11 cellular contexts compared by ENCODE assay signal in the genomic region with DNA sequence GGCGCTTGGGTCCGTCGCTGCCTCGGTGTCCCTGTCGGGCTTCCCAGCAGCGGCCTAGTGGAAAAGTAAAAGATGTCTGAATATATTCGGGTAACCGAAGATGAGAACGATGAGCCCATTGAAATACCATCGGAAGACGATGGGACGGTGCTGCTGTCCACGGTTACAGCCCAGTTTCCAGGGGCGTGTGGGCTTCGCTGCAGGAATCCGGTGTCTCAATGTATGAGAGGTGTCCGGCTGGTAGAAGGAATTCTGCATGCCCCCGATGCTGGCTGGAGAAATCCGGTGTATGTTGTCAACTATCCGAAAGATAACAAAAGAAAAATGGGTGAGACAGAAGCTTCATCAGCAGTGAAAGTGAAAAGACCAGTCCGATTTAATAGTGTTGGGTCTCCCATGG. TPM values are rescaled to one million over a fixed set of nuclear protein-coding genes. Genes with fewer than 3 reads are reported as not detected.
A peak's percentile ranks its signal among the peaks of the same experiment; 100 is the strongest.
DNase-seq lines count a peak whose midpoint lies in the region; ATAC-seq, FAIRE-seq and TF ChIP-seq lines count a peak whose summit lies in the region.
"Had no signal": no experiment of that assay in that cellular context is flagged by ENCODE, and none has a peak within 500 bp of the region (broad histone marks: within the 10 kb centered on the region; RNA-seq: fewer than 3 reads in every experiment).

No MANE protein-coding gene starts in this region.

- intact Hi-C loops in activated CD8-positive, alpha-beta T cell treated with anti-CD3 and anti-CD28 coated beads for 36 hours (cut with micrococcal nuclease): no loop called here
- intact Hi-C loops in spleen (cut with DNase I; ENCODE audit: low total_unique reads): no loop called here

- peaks cover 0 to 16% (median 0%) of the 10 kb centered on the region in 7 donors for H3K27me3 ChIP-seq in spleen (replicated peaks in 1 of 7)
- H3K27me3 ChIP-seq: body of pancreas had no signal

- H3K4me1 Mint-ChIP-seq in activated CD4-positive, alpha-beta T cell treated with anti-CD3 and anti-CD28 coated beads, Interleukin-2, amount 10 ng/mL, durations not matched to agents 7 days and 5 days: peaks cover 22% of the 10 kb centered on the region
- peaks cover 9% of the 10 kb centered on the region for H3K4me1 Mint-ChIP-seq in activated CD8-positive, alpha-beta T cell treated with anti-CD3 and anti-CD28 coated beads for 36 hours (ENCODE audit: low read depth)

- H3K9me3 ChIP-seq in iPS-18c (ENCODE audit: control insufficient read depth, insufficient read depth, low read length): no peaks in the 10 kb centered on the region
- no peaks in the 10 kb centered on the region for H3K9me3 ChIP-seq in spleen
- H3K9me3 ChIP-seq: body of pancreas had no signal

- no peak overlapping the region for H3K27ac Mint-ChIP-seq in activated CD4-positive, alpha-beta T cell treated with anti-CD3 and anti-CD28 coated beads, Interleukin-2, amount 10 ng/mL, durations not matched to agents 7 days and 5 days
- H3K27ac Mint-ChIP-seq in activated CD8-positive, alpha-beta T cell treated with anti-CD3 and anti-CD28 coated beads for 36 hours: no peak overlapping the region

- ATAC-seq in activated CD8-positive, alpha-beta T cell treated with anti-CD3 and anti-CD28 coated beads for 36 hours: no peak
- ATAC-seq in HG03097 (IDR thresholded peaks at IDR 0.05; ENCODE audit: low FRiP score, unreplicated experiment): no peak
- no peak for ATAC-seq in HG03139 (IDR thresholded peaks at IDR 0.05; ENCODE audit: unreplicated experiment)

- WGBS in spleen, 5 donors: 58 to 65% (median 64%) methylated on average over 21 of the region's 21 CpGs

- no peak for DNase-seq in activated CD4-positive, alpha-beta T cell treated with anti-CD3 and anti-CD28 coated beads, Interleukin-2, amount 10 ng/mL, durations not matched to agents 7 days and 5 days
- no peak for DNase-seq in activated CD4-positive, alpha-beta T cell treated with anti-CD3 and anti-CD28 coated beads for 48 hours
- no peak for DNase-seq in activated CD8-positive, alpha-beta T cell treated with anti-CD3 and anti-CD28 coated beads for 36 hours
- no peak for DNase-seq in spleen
- DNase-seq in frontal cortex (ENCODE audit: low spot score in 2 of 2): no peak
- DNase-seq: ACHN had no signal

- peaks cover 39% of the 10 kb centered on the region for H3K27me3 Mint-ChIP-seq in activated CD4-positive, alpha-beta T cell treated with anti-CD3 and anti-CD28 coated beads, Interleukin-2, amount 10 ng/mL, durations not matched to agents 7 days and 5 days
- H3K27me3 Mint-ChIP-seq in activated CD8-positive, alpha-beta T cell treated with anti-CD3 and anti-CD28 coated beads for 36 hours: peaks cover 24% of the 10 kb centered on the region

- POLR2A ChIA-PET in activated CD4-positive, alpha-beta T cell treated with anti-CD3 and anti-CD28 coated beads, Interleukin-2, amount 10 ng/mL, durations not matched to agents 7 days and 5 days (lab: Charles Lee): no interaction called here
- POLR2A ChIA-PET in activated CD8-positive, alpha-beta T cell treated with anti-CD3 and anti-CD28 coated beads for 36 hours (lab: Charles Lee): no interaction called here

- H3K4me3 Mint-ChIP-seq in activated CD4-positive, alpha-beta T cell treated with anti-CD3 and anti-CD28 coated beads, Interleukin-2, amount 10 ng/mL, durations not matched to agents 7 days and 5 days: peak overlapping the region; percentile 72
- peak overlapping the region; percentile 75 for H3K4me3 Mint-ChIP-seq in activated CD8-positive, alpha-beta T cell treated with anti-CD3 and anti-CD28 coated beads for 36 hours

- H3K36me3 ChIP-seq in spleen: peaks cover 0 to 19% (median 0%) of the 10 kb centered on the region in 6 donors

- H3K4me1 ChIP-seq in spleen: peaks cover 0 to 38% (median 20%) of the 10 kb centered on the region in 6 donors

- TF ChIP-seq CTCF in activated CD8-positive, alpha-beta T cell treated with anti-CD3 and anti-CD28 coated beads for 36 hours (IDR thresholded peaks at IDR 0.05): no peak
- TF ChIP-seq CTCF in spleen (IDR thresholded peaks at IDR 0.05 in 8 of 11, conservative IDR thresholded peaks at IDR 0.05 in 3 of 11): no peak

- peak overlapping the region; percentile 57; the same call in 1 of the 2 replicates for H3K4me3 ChIP-seq in iPS-18c (ENCODE audit: insufficient read depth, low read depth, low read length)
- H3K4me3 ChIP-seq in spleen: peak overlapping the region in 6 of 8 donors; percentile 51 to 87 (median 62)

- H3K27ac ChIP-seq in spleen: peak overlapping the region in 1 of 8 donors; percentile 81

- peaks cover 7% of the 10 kb centered on the region for H3K9me3 Mint-ChIP-seq in activated CD4-positive, alpha-beta T cell treated with anti-CD3 and anti-CD28 coated beads, Interleukin-2, amount 10 ng/mL, durations not matched to agents 7 days and 5 days
- no peaks in the 10 kb centered on the region for H3K9me3 Mint-ChIP-seq in activated CD8-positive, alpha-beta T cell treated with anti-CD3 and anti-CD28 coated beads for 36 hours

- no peaks in the 10 kb centered on the region for H3K36me3 Mint-ChIP-seq in activated CD4-positive, alpha-beta T cell treated with anti-CD3 and anti-CD28 coated beads, Interleukin-2, amount 10 ng/mL, durations not matched to agents 7 days and 5 days (ENCODE audit: low read depth)
- H3K36me3 Mint-ChIP-seq in activated CD8-positive, alpha-beta T cell treated with anti-CD3 and anti-CD28 coated beads for 36 hours (ENCODE audit: low read depth): peaks cover 2% of the 10 kb centered on the region

- CTCF ChIA-PET in activated CD4-positive, alpha-beta T cell treated with anti-CD3 and anti-CD28 coated beads, Interleukin-2, amount 10 ng/mL, durations not matched to agents 7 days and 5 days (lab: Charles Lee): interaction anchor here (0.9 to 1.5 kb wide), 3 partner anchors 11 to 53 kb away, joined by 3 to 4 read pairs (median 3); no protein-coding TSS in a partner anchor
- CTCF ChIA-PET in activated CD8-positive, alpha-beta T cell treated with anti-CD3 and anti-CD28 coated beads for 36 hours (lab: Charles Lee): interaction anchor here (0.9 to 1.3 kb wide), 4 partner anchors 24 to 71 kb away, joined by 3 to 4 read pairs (median 3); no protein-coding TSS in a partner anchor

- FAIRE-seq in frontal cortex (lab: Jason Lieb, UNC): no peak
- FAIRE-seq: RCC 7860 had no signal

- no peak for TF ChIP-seq POLR2A in spleen (IDR thresholded peaks at IDR 0.05)

RNA-seq across cellular contexts. Expression of a gene that starts 8.0 kb away (rescaled TPM):
- total RNA-seq in activated CD4-positive, alpha-beta T cell treated with anti-CD3 and anti-CD28 coated beads, Interleukin-2, amount 10 ng/mL, durations not matched to agents 7 days and 5 days: 1 to 10 TPM; 1.8 to 3.2 TPM
- 1 to 10 TPM; 5.2 to 5.6 TPM for total RNA-seq in activated CD8-positive, alpha-beta T cell treated with anti-CD3 and anti-CD28 coated beads for 36 hours
- total RNA-seq in spleen (10 to 100 TPM in 3 of 7 donors, 1 to 10 TPM in 4; 3.9 to 22.7 (median 8.1) TPM), frontal cortex (67.7 TPM)
- polyA plus RNA-seq in spleen: 10 to 100 TPM in 1 of 3 donors, 1 to 10 TPM in 2; 6.2 to 14.2 (median 8.6) TPM

RNA-seq across cellular contexts. Expression of a gene that starts 28.3 kb away (rescaled TPM):
- 10 to 100 TPM; 59.1 to 63.2 TPM for total RNA-seq in activated CD4-positive, alpha-beta T cell treated with anti-CD3 and anti-CD28 coated beads, Interleukin-2, amount 10 ng/mL, durations not matched to agents 7 days and 5 days
- total RNA-seq in activated CD8-positive, alpha-beta T cell treated with anti-CD3 and anti-CD28 coated beads for 36 hours: 10 to 100 TPM; 42.1 to 43.3 TPM
- total RNA-seq in spleen: 10 to 100 TPM; 39.7 to 61.2 (median 47.1) TPM
- polyA plus RNA-seq in spleen: 10 to 100 TPM; 46.8 to 64.5 (median 58.5) TPM
- 73.4 TPM for total RNA-seq in frontal cortex

RNA-seq across cellular contexts. Expression of a gene that starts 56.6 kb away (rescaled TPM):
- 10 to 100 TPM; 11.8 to 13.1 TPM for total RNA-seq in activated CD4-positive, alpha-beta T cell treated with anti-CD3 and anti-CD28 coated beads, Interleukin-2, amount 10 ng/mL, durations not matched to agents 7 days and 5 days
- total RNA-seq in activated CD8-positive, alpha-beta T cell treated with anti-CD3 and anti-CD28 coated beads for 36 hours: 10 to 100 TPM; 17.4 to 17.6 TPM
- total RNA-seq in spleen (10 to 100 TPM in 6 of 7 donors, 1 to 10 TPM in 1; 9.7 to 16.2 (median 14.8) TPM), frontal cortex (5.3 TPM)
- 1 to 10 TPM; 2.0 to 3.7 (median 2.6) TPM for polyA plus RNA-seq in spleen
